In the genomic region with DNA sequence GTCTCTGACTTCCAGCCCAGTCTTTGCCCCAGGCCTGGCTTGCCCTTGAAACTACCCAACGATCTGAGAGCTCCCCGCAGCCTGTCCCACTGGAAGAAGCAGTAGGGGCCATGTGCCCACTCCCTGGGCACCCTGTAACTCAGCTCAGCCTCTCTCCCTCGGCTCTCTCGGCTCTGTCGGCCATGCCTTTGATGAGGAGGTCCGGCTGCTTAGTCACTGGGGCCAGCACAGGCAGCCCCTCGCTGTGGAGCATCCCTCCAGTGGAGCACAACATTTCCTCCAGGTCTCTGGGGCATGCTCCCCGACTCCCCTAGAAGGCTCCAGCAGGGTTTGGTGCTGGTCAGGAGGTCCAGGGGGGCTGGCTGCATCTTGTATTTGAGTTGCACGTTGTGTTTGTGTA, we compare ENCODE assay signal across 27 cellular contexts.
"Had no signal": no experiment of that assay in that cellular context is flagged by ENCODE, and none has a peak within 500 bp of the region (broad histone marks: within the 10 kb centered on the region; RNA-seq: fewer than 3 reads in every experiment).

No MANE protein-coding gene starts in this region.

- H3K4me1 Mint-ChIP-seq: endodermal cell had no signal

- H3K4me1 ChIP-seq: colonic mucosa, gastrocnemius medialis, left ventricle myocardium inferior, lower lobe of right lung, prostate gland, right atrium auricular region, testis, tibial artery had no signal

- H3K9me3 Mint-ChIP-seq: dendritic cell treated with granulocyte-macrophage colony-stimulating factor and Interleukin-4, amounts not matched to agents 40 ng/mL and 50 ng/mL, for 4 days; endodermal cell; naive thymus-derived CD8-positive, alpha-beta T cell; nephron progenitor cell; stimulated activated memory B cell treated with anti-CD40 and anti-IgM and Interleukin-4, amounts not matched to agents 10 μg/mL and 1 μg/mL and 100 μg/mL, for 72 hours; type B pancreatic cell had no signal

- H3K27me3 ChIP-seq: colonic mucosa, right atrium auricular region, testis had no signal

- H3K36me3 ChIP-seq: colonic mucosa, gastrocnemius medialis, left ventricle myocardium inferior, lower lobe of right lung, neutrophil, prostate gland, right atrium auricular region, tibial artery had no signal

- H3K4me3 Mint-ChIP-seq: dendritic cell treated with granulocyte-macrophage colony-stimulating factor and Interleukin-4, amounts not matched to agents 40 ng/mL and 50 ng/mL, for 4 days; endodermal cell; naive thymus-derived CD8-positive, alpha-beta T cell; nephron progenitor cell; stimulated activated memory B cell treated with anti-CD40 and anti-IgM and Interleukin-4, amounts not matched to agents 10 μg/mL and 1 μg/mL and 100 μg/mL, for 72 hours; type B pancreatic cell had no signal

- H3K36me3 Mint-ChIP-seq: naive thymus-derived CD8-positive, alpha-beta T cell; stimulated activated memory B cell treated with anti-CD40 and anti-IgM and Interleukin-4, amounts not matched to agents 10 μg/mL and 1 μg/mL and 100 μg/mL, for 72 hours; type B pancreatic cell had no signal

- ATAC-seq: esophagus mucosa; gastrocnemius medialis; lower lobe of right lung; naive thymus-derived CD8-positive, alpha-beta T cell; sciatic nerve; stimulated activated memory B cell treated with anti-CD40 and anti-IgM and Interleukin-4, amounts not matched to agents 10 μg/mL and 1 μg/mL and 100 μg/mL, for 72 hours; stimulated activated naive CD8-positive, alpha-beta T cell treated with anti-CD3 and anti-CD28 coated beads, Interleukin-15, Interleukin-2, amounts not matched to agents 100 U/mL and 50 U/mL, for 24 hours had no signal

- H3K4me3 ChIP-seq: colonic mucosa, gastrocnemius medialis, left ventricle myocardium inferior, lower lobe of right lung, prostate gland, right atrium auricular region, smooth muscle cell, testis, tibial artery had no signal

- H3K27ac ChIP-seq: epithelial cell of prostate, gastrocnemius medialis, left ventricle myocardium inferior, lower lobe of right lung, neutrophil, prostate gland, right atrium auricular region, testis, tibial artery had no signal

- H3K9me3 ChIP-seq: colonic mucosa, gastrocnemius medialis, left ventricle myocardium inferior, lower lobe of right lung, neutrophil, prostate gland, right atrium auricular region, testis, tibial artery had no signal

- DNase-seq: colonic mucosa; effector CD8-positive, alpha-beta T cell; endodermal cell; foreskin fibroblast; gastrocnemius medialis; head of caudate nucleus; left ventricle myocardium inferior; lower lobe of right lung; naive thymus-derived CD8-positive, alpha-beta T cell; nephron progenitor cell; stimulated activated CD4-positive, alpha-beta T cell treated with anti-CD3 and anti-CD28 coated beads, Interleukin-2, amount 100 ng/mL, for 24 hours; stimulated activated CD4-positive, alpha-beta T cell treated with anti-CD3 and anti-CD28 coated beads, Interleukin-4, amount 100 ng/mL, for 24 hours; stimulated activated naive CD8-positive, alpha-beta T cell treated with anti-CD3 and anti-CD28 coated beads, Interleukin-15, Interleukin-2, amounts not matched to agents 100 U/mL and 50 U/mL, for 24 hours; substantia nigra; testis; tibial artery had no signal

- H3K27ac Mint-ChIP-seq: dendritic cell treated with granulocyte-macrophage colony-stimulating factor and Interleukin-4, amounts not matched to agents 40 ng/mL and 50 ng/mL, for 4 days; endodermal cell; nephron progenitor cell; stimulated activated memory B cell treated with anti-CD40 and anti-IgM and Interleukin-4, amounts not matched to agents 10 μg/mL and 1 μg/mL and 100 μg/mL, for 72 hours; type B pancreatic cell had no signal

- H3K4me2 ChIP-seq: smooth muscle cell had no signal

- FAIRE-seq: keratinocyte had no signal
